Comparison of ENCODE assay signal across 8 cellular contexts in genomic region chr20:5168582-5169396, GRCh38. TPM values are rescaled to one million over a fixed set of nuclear protein-coding genes. Genes with fewer than 3 reads are reported as not detected.
DNase-seq lines count a peak whose midpoint lies in the region; ATAC-seq and TF ChIP-seq lines count a peak whose summit lies in the region.

No MANE protein-coding gene starts in this region.

- H3K36me3 ChIP-seq in body of pancreas (replicated peaks in 1 of 2; ENCODE audit: insufficient read depth in 1 of 2, low read depth in 2 of 2) (no peaks in the 10 kb centered on the region), lung (ENCODE audit: control insufficient read depth in 2 of 2, insufficient read depth in 2 of 2, low read length in 2 of 2) (peaks cover 0 to 5% of the 10 kb centered on the region in 2 donors), trophoblast cell (ENCODE audit: control insufficient read depth in 1 of 2, insufficient read depth in 2 of 2, low read length in 2 of 2) (peaks cover 2% of the 10 kb centered on the region in 2 experiments)

- no peak overlapping the region for H2AFZ ChIP-seq in trophoblast cell (ENCODE audit: insufficient read depth, low read length, poor library complexity)

- no peak overlapping the region for H3K9ac ChIP-seq in trophoblast cell (ENCODE audit: low read length)

- H3K4me2 ChIP-seq in trophoblast cell (ENCODE audit: low read length), result no peak overlapping the region

- WGBS in body of pancreas, 2 donors, result 34 to 55% methylated on average over 4 of the region's 4 CpGs
- WGBS in lung, 2 donors, result 7 to 24% methylated on average over 4 of the region's 4 CpGs
- no CpG with 5 or more reads among the region's 4 CpGs for WGBS in trophoblast cell (ENCODE audit: extremely low coverage, insufficient coverage, insufficient read length)

- peak overlapping the region in 2 of 4 donors; percentile 24 to 30 for H3K27ac ChIP-seq in body of pancreas
- H3K27ac ChIP-seq in lung (ENCODE audit: low read depth in 1 of 2, low read length in 1 of 2), result peak overlapping the region; percentile 47 to 76
- H3K27ac ChIP-seq in trophoblast cell (ENCODE audit: low read depth, low read length), result no peak overlapping the region

- H4K12ac ChIP-seq in trophoblast cell (ENCODE audit: low read depth, low read length), result no peak overlapping the region

- H4K8ac ChIP-seq in trophoblast cell (ENCODE audit: low read depth, low read length), result no peak overlapping the region

- intact Hi-C loops in body of pancreas (cut with DNase I), result no loop called here

- H3K79me1 ChIP-seq in trophoblast cell (ENCODE audit: low read length), result no peaks in the 10 kb centered on the region

- TF ChIP-seq POLR2A in body of pancreas (IDR thresholded peaks at IDR 0.05), result no peak

- no peak overlapping the region for H3K14ac ChIP-seq in trophoblast cell (ENCODE audit: low read length)

- no peak overlapping the region for H2BK12ac ChIP-seq in trophoblast cell (ENCODE audit: low read length)

- no peak overlapping the region for H3K23ac ChIP-seq in trophoblast cell (ENCODE audit: low read length)

- DNase-seq in GDM1 (lab: John Stamatoyannopoulos, UW) (peak; percentile 76), NCI-H187 treated with DMSO at 0.1 percent for 48 hours (lab: John Stamatoyannopoulos, UW) (peak; percentile 97), body of pancreas (peak in 1 of 4 donors; percentile 8), lung (ENCODE audit: low spot score) (no peak), trophoblast cell (no peak), OCI-M2 (lab: John Stamatoyannopoulos, UW; ENCODE audit: unreplicated experiment) (no peak)
- no peak for DNase-seq in stimulated activated CD8-positive, alpha-beta memory T cell treated with anti-CD3 and anti-CD28 coated beads, Interleukin-4, amount 100 ng/mL, for 48 hours
- DNase-seq in stimulated activated CD4-positive, alpha-beta T cell treated with anti-CD3 and anti-CD28 coated beads, Interleukin-12 subunit alpha, Interleukin-12 subunit beta, amount 100 ng/mL, for 4 hours, result no peak

- no peak overlapping the region for H2BK5ac ChIP-seq in trophoblast cell (ENCODE audit: low read depth, low read length, poor library complexity)

- H3K4ac ChIP-seq in trophoblast cell (ENCODE audit: low read depth, low read length), result no peak overlapping the region

- H3K79me2 ChIP-seq in trophoblast cell (ENCODE audit: control insufficient read depth, insufficient read depth, low read length, poor library complexity), result peaks cover 2% of the 10 kb centered on the region

- ATAC-seq in body of pancreas (peak; percentile 39), lung (ENCODE audit: insufficient read depth, low FRiP score) (no peak)

- H3K4me3 ChIP-seq in body of pancreas (no peak overlapping the region), lung (no peak overlapping the region), trophoblast cell (ENCODE audit: low read depth, low read length) (no peak overlapping the region)

- no peak overlapping the region for H2AK5ac ChIP-seq in trophoblast cell (ENCODE audit: low read length)

- H3K27me3 ChIP-seq in body of pancreas (no peaks in the 10 kb centered on the region), lung (ENCODE audit: control insufficient read depth, insufficient read depth) (no peaks in the 10 kb centered on the region), trophoblast cell (ENCODE audit: insufficient read depth, low read length) (no peaks in the 10 kb centered on the region)

- no peak overlapping the region for H4K91ac ChIP-seq in trophoblast cell (ENCODE audit: low read depth, low read length)

- peaks cover 6% of the 10 kb centered on the region for H3K4me1 ChIP-seq in body of pancreas
- H3K4me1 ChIP-seq in lung (ENCODE audit: control insufficient read depth in 2 of 2, insufficient read depth in 2 of 2, low read length in 2 of 2), result peaks cover 39 to 41% of the 10 kb centered on the region in 2 donors
- peaks cover 2% of the 10 kb centered on the region in 2 experiments for H3K4me1 ChIP-seq in trophoblast cell (ENCODE audit: control insufficient read depth in 1 of 2, insufficient read depth in 2 of 2, low read length in 2 of 2)

- no peak overlapping the region for H3K18ac ChIP-seq in trophoblast cell (ENCODE audit: low read length)

- H3K9me3 ChIP-seq in body of pancreas (no peaks in the 10 kb centered on the region), lung (ENCODE audit: control insufficient read depth in 2 of 2, insufficient read depth in 1 of 2, low read length in 1 of 2) (no peaks in the 10 kb centered on the region), trophoblast cell (ENCODE audit: insufficient read depth, low read depth, low read length) (no peaks in the 10 kb centered on the region)

- no peak overlapping the region for H2BK120ac ChIP-seq in trophoblast cell (ENCODE audit: insufficient read depth, low read length, poor library complexity)

- no peak for TF ChIP-seq CTCF in body of pancreas (IDR thresholded peaks at IDR 0.05)
- no peak for TF ChIP-seq CTCF in lung (IDR thresholded peaks at IDR 0.05; ENCODE audit: control extremely low read depth, extremely low read depth)

RNA-seq across cellular contexts. Expression of gene CDS2, which starts 42.0 kb away (rescaled TPM):
- total RNA-seq in body of pancreas (10 to 100 TPM; 10.2 to 13.5 TPM), lung (10 to 100 TPM; 39.4 to 50.8 TPM)
- polyA plus RNA-seq in lung, result 10 to 100 TPM; 15.7 to 34.6 TPM
- polyA plus RNA-seq in trophoblast cell (2013), result 25.0 and 25.8 TPM in 2 replicates

RNA-seq across cellular contexts. Expression of gene PCNA, which starts 49.0 kb away (rescaled TPM):
- 10 to 100 TPM; 22.8 to 32.0 TPM for total RNA-seq in body of pancreas
- 10 to 100 TPM; 47.9 to 50.0 TPM for total RNA-seq in lung
- polyA plus RNA-seq in lung, result 10 to 100 TPM; 67.3 to 74.1 TPM
- polyA plus RNA-seq in trophoblast cell (2013), result 125 and 128 TPM in 2 replicates

RNA-seq across cellular contexts. Expression of gene TMEM230, which starts 55.9 kb away (rescaled TPM):
- total RNA-seq in body of pancreas, result 10 to 100 TPM; 24.7 to 48.0 TPM
- 10 to 100 TPM; 89.2 to 93.8 TPM for total RNA-seq in lung
- 100 to 1,000 TPM in 1 of 2 donors, 10 to 100 TPM in 1; 88.3 to 160 TPM for polyA plus RNA-seq in lung
- 109 and 115 TPM in 2 replicates for polyA plus RNA-seq in trophoblast cell (2013)

Comparison
In these comparisons a context has a peak if more than half of its experiments do, and no peak if none do; other contexts are left out.
1. DNase-seq: peak in GDM1 (single experiment) and NCI-H187 treated with DMSO at 0.1 percent for 48 hours (single experiment); none in lung (single experiment), stimulated activated CD8-positive, alpha-beta memory T cell treated with anti-CD3 and anti-CD28 coated beads, Interleukin-4, amount 100 ng/mL, for 48 hours (single experiment), trophoblast cell (0 of 2), OCI-M2 (single experiment) and stimulated activated CD4-positive, alpha-beta T cell treated with anti-CD3 and anti-CD28 coated beads, Interleukin-12 subunit alpha, Interleukin-12 subunit beta, amount 100 ng/mL, for 4 hours (single experiment).